Comparison of ENCODE assay signal across 9 cellular contexts in genomic region chr9:127968046-127968445, GRCh38. TPM values are rescaled to one million over a fixed set of nuclear protein-coding genes. Genes with fewer than 3 reads are reported as not detected.
DNase-seq lines count a peak whose midpoint lies in the region; ATAC-seq and TF ChIP-seq lines count a peak whose summit lies in the region.
"Had no signal": no experiment of that assay in that cellular context is flagged by ENCODE, and none has a peak within 500 bp of the region (broad histone marks: within the 10 kb centered on the region; RNA-seq: fewer than 3 reads in every experiment).

No MANE protein-coding gene starts in this region.

- H3K27ac ChIP-seq in mesenchymal stem cell (ENCODE audit: low read length, poor library complexity, severe bottlenecking) = no peak overlapping the region
- peak overlapping the region; percentile 96 for H3K27ac ChIP-seq in vagina

- H4K91ac ChIP-seq in mesenchymal stem cell (ENCODE audit: low read length) = peak overlapping the region; percentile 88

- no peak overlapping the region for H2BK5ac ChIP-seq in mesenchymal stem cell (ENCODE audit: low read depth, low read length, poor library complexity, severe bottlenecking)

- peak overlapping the region in 1 of 2 experiments; percentile 42 for H3K23ac ChIP-seq in mesenchymal stem cell (ENCODE audit: low read length in 2 of 2)

- H3K9me3 ChIP-seq in adipocyte (ENCODE audit: control insufficient read depth, low read length) (no peaks in the 10 kb centered on the region), mesenchymal stem cell (ENCODE audit: control insufficient read depth, low read length) (no peaks in the 10 kb centered on the region), vagina (no peaks in the 10 kb centered on the region)

- TF ChIP-seq POLR2A in vagina (IDR thresholded peaks at IDR 0.05) = no peak

- peak overlapping the region; percentile 67 to 89 for H3K4ac ChIP-seq in mesenchymal stem cell (ENCODE audit: low read depth in 1 of 2, low read length in 2 of 2)

- H3K4me2 ChIP-seq in mesenchymal stem cell (ENCODE audit: low read length, poor library complexity, severe bottlenecking) = no peak overlapping the region

- no peak for TF ChIP-seq CTCF in vagina (IDR thresholded peaks at IDR 0.05)

- peak overlapping the region; percentile 8 for H2AK5ac ChIP-seq in mesenchymal stem cell (ENCODE audit: low read length, severe bottlenecking)

- intact Hi-C loops in vagina (cut with DNase I) = no loop called here

- peak overlapping the region; percentile 33 for H4K8ac ChIP-seq in mesenchymal stem cell (ENCODE audit: low read length)

- H2BK120ac ChIP-seq in mesenchymal stem cell (ENCODE audit: low read depth, low read length) = peak overlapping the region; percentile 13

- peak overlapping the region in 1 of 2 experiments; percentile 57 for H3K14ac ChIP-seq in mesenchymal stem cell (ENCODE audit: low read length in 2 of 2)

- H3K4me3 ChIP-seq in adipocyte (ENCODE audit: low read length) = no peak overlapping the region
- H3K4me3 ChIP-seq in mesenchymal stem cell (ENCODE audit: insufficient read depth in 1 of 2, low read depth in 1 of 2, low read length in 2 of 2) = peak overlapping the region in 1 of 2 experiments; percentile 41
- H3K4me3 ChIP-seq in vagina = no peak overlapping the region
- H3K4me3 ChIP-seq: GM12878 had no signal

- H3K4me1 ChIP-seq in adipocyte (ENCODE audit: control insufficient read depth, insufficient read depth, low read length) = peaks cover 68% of the 10 kb centered on the region
- H3K4me1 ChIP-seq in mesenchymal stem cell (ENCODE audit: control insufficient read depth, insufficient read depth, low read depth, low read length) = peaks cover 73% of the 10 kb centered on the region
- H3K4me1 ChIP-seq in vagina = peaks cover 100% of the 10 kb centered on the region

- ATAC-seq in HG03432 (IDR thresholded peaks at IDR 0.05; ENCODE audit: unreplicated experiment) = no peak
- ATAC-seq: GM12878 had no signal

- peak overlapping the region; percentile 4 to 96 for H2BK12ac ChIP-seq in mesenchymal stem cell (ENCODE audit: low read length in 2 of 2)

- H3K18ac ChIP-seq in mesenchymal stem cell (ENCODE audit: low read depth in 1 of 2, low read length in 2 of 2) = peak overlapping the region; percentile 25 to 87

- H2AFZ ChIP-seq in mesenchymal stem cell (ENCODE audit: low read depth, low read length) = no peak overlapping the region

- 100% methylated on average over 1 of the region's 3 CpGs for WGBS in mesenchymal stem cell

- H3K9ac ChIP-seq in adipocyte (ENCODE audit: low read length) (no peak overlapping the region), mesenchymal stem cell (ENCODE audit: low read length) (peak overlapping the region; percentile 53)

- H3K79me1 ChIP-seq in mesenchymal stem cell (replicated peaks; ENCODE audit: low read length, poor library complexity, severe bottlenecking) = peaks cover 54% of the 10 kb centered on the region

- H3K36me3 ChIP-seq in adipocyte (ENCODE audit: control insufficient read depth, insufficient read depth, low read length, severe bottlenecking) (no peaks in the 10 kb centered on the region), mesenchymal stem cell (ENCODE audit: control insufficient read depth in 1 of 2, insufficient read depth in 2 of 2, low read depth in 1 of 2, low read length in 2 of 2) (peaks cover 0 to 6% of the 10 kb centered on the region in 2 experiments), vagina (no peaks in the 10 kb centered on the region)

- H2BK15ac ChIP-seq in mesenchymal stem cell (ENCODE audit: low read depth, poor library complexity, severe bottlenecking) = peak overlapping the region; percentile 52

- H3K27me3 ChIP-seq in adipocyte (replicated peaks; ENCODE audit: control insufficient read depth, insufficient read depth, low read length) (no peaks in the 10 kb centered on the region), mesenchymal stem cell (ENCODE audit: control insufficient read depth in 1 of 2, insufficient read depth in 1 of 2, low read length in 2 of 2) (no peaks in the 10 kb centered on the region), vagina (no peaks in the 10 kb centered on the region)

- DNase-seq in stimulated activated CD4-positive, alpha-beta T cell treated with anti-CD3 and anti-CD28 coated beads, Interleukin-1b, Interleukin-23, amount 100 ng/mL, for 48 hours = peak; percentile 63
- DNase-seq in stimulated activated CD4-positive, alpha-beta T cell treated with anti-CD3 and anti-CD28 coated beads, Interleukin-12 subunit alpha, Interleukin-12 subunit beta, amount 100 ng/mL, for 4 hours = no peak
- peak; percentile 53 for DNase-seq in adipocyte (ENCODE audit: low read depth)
- peak; percentile 63 for DNase-seq in mesenchymal stem cell
- DNase-seq in vagina (ENCODE audit: extremely low spot score in 2 of 2) = no peak
- DNase-seq in NCI-H146 (lab: John Stamatoyannopoulos, UW) = no peak
- DNase-seq in NCI-H1694 treated with DMSO at 0.1 percent for 48 hours (lab: John Stamatoyannopoulos, UW) = no peak

RNA-seq across cellular contexts. Expression of gene EEIG1, which starts 12.7 kb away (rescaled TPM):
- polyA plus RNA-seq in mesenchymal stem cell (2013, experiment 1 of 2) = 44.3 TPM
- polyA plus RNA-seq in mesenchymal stem cell (2013, experiment 2 of 2) = 42.9 TPM
- total RNA-seq in vagina = 30.9 TPM

RNA-seq across cellular contexts. Expression of gene DPM2, which starts 30.4 kb away (rescaled TPM):
- polyA plus RNA-seq in mesenchymal stem cell (2013, experiment 1 of 2) = 29.7 TPM
- 30.1 TPM for polyA plus RNA-seq in mesenchymal stem cell (2013, experiment 2 of 2)
- total RNA-seq in vagina = 17.7 TPM

RNA-seq across cellular contexts. Expression of gene PIP5KL1, which starts 37.5 kb away (rescaled TPM):
- polyA plus RNA-seq in mesenchymal stem cell (2013, experiment 1 of 2) = 2.0 TPM
- 1.8 TPM for polyA plus RNA-seq in mesenchymal stem cell (2013, experiment 2 of 2)
- total RNA-seq in vagina = 10.3 TPM

RNA-seq across cellular contexts. Expression of gene ST6GALNAC4, which starts 51.2 kb away (rescaled TPM):
- 32.1 TPM for polyA plus RNA-seq in mesenchymal stem cell (2013, experiment 1 of 2)
- polyA plus RNA-seq in mesenchymal stem cell (2013, experiment 2 of 2) = 29.4 TPM
- total RNA-seq in vagina = 33.1 TPM

Comparison
In these comparisons a context has a peak if more than half of its experiments do, and no peak if none do; other contexts are left out.
1. DNase-seq: peak in stimulated activated CD4-positive, alpha-beta T cell treated with anti-CD3 and anti-CD28 coated beads, Interleukin-1b, Interleukin-23, amount 100 ng/mL, for 48 hours (single experiment), adipocyte (single experiment) and mesenchymal stem cell (single experiment); none in stimulated activated CD4-positive, alpha-beta T cell treated with anti-CD3 and anti-CD28 coated beads, Interleukin-12 subunit alpha, Interleukin-12 subunit beta, amount 100 ng/mL, for 4 hours (single experiment), vagina (0 of 2), NCI-H146 (single experiment) and NCI-H1694 treated with DMSO at 0.1 percent for 48 hours (single experiment).